In genomic region chr4:7241587-7242125, GRCh38 we compare ENCODE assay signal across 32 cellular contexts. TPM values are rescaled to one million over a fixed set of nuclear protein-coding genes. Genes with fewer than 3 reads are reported as not detected.
"Had no signal": no experiment of that assay in that cellular context is flagged by ENCODE, and none has a peak within 500 bp of the region (broad histone marks: within the 10 kb centered on the region; RNA-seq: fewer than 3 reads in every experiment).

No MANE protein-coding gene starts in this region.

- DNase-seq: activated B cell treated with CpG ODN at 0.5 μM for 24 hours; activated CD4-positive, alpha-beta T cell treated with anti-CD3 and anti-CD28 coated beads for 36 hours; activated CD8-positive, alpha-beta memory T cell treated with anti-CD3 and anti-CD28 coated beads, Interleukin-2, amount 10 ng/mL, durations not matched to agents 7 days and 5 days; activated CD8-positive, alpha-beta T cell treated with anti-CD3 and anti-CD28 coated beads, Interleukin-2, amount 10 ng/mL, durations not matched to agents 7 days and 5 days; activated naive CD8-positive, alpha-beta T cell treated with anti-CD3 and anti-CD28 coated beads, Interleukin-2, amount 50 U/mL, for 24 hours; activated T-cell treated with anti-CD3 and anti-CD28 coated beads, Interleukin-2, amount 50 U/mL, for 48 hours; amygdala; central memory CD4-positive, alpha-beta T cell; endodermal cell; foreskin melanocyte; left colon; mammary epithelial cell; nephron progenitor cell; nucleus accumbens; pancreas; retina; stimulated activated CD4-positive, alpha-beta T cell treated with anti-CD3 and anti-CD28 coated beads, Interleukin-12 subunit alpha, Interleukin-12 subunit beta, amount 100 ng/mL, for 4 hours; stimulated activated CD4-positive, alpha-beta T cell treated with anti-CD3 and anti-CD28 coated beads, Interleukin-4, amount 100 ng/mL, for 24 hours; T-helper 2 cell; upper lobe of left lung had no signal

- FAIRE-seq: keratinocyte, pancreas had no signal

- H3K4me3 Mint-ChIP-seq: activated B cell treated with CpG ODN at 0.5 μM for 24 hours; activated CD4-positive, alpha-beta T cell treated with anti-CD3 and anti-CD28 coated beads for 36 hours; activated CD8-positive, alpha-beta memory T cell treated with anti-CD3 and anti-CD28 coated beads, Interleukin-2, amount 10 ng/mL, durations not matched to agents 7 days and 5 days; activated CD8-positive, alpha-beta T cell treated with anti-CD3 and anti-CD28 coated beads, Interleukin-2, amount 10 ng/mL, durations not matched to agents 7 days and 5 days; activated naive CD4-positive, alpha-beta T cell treated with anti-CD3 and anti-CD28 coated beads, Interleukin-2, amount 50 U/mL, for 24 hours; activated naive CD8-positive, alpha-beta T cell treated with anti-CD3 and anti-CD28 coated beads, Interleukin-2, amount 50 U/mL, for 24 hours; dendritic cell treated with granulocyte-macrophage colony-stimulating factor and Interleukin-4, amounts not matched to agents 40 ng/mL and 50 ng/mL, for 4 days; endodermal cell; nephron progenitor cell; stimulated activated effector memory CD8-positive, alpha-beta T cell treated with anti-CD3 and anti-CD28 coated beads, Interleukin-12 subunit alpha, Interleukin-12 subunit beta, amount 100 ng/mL, for 72 hours; stimulated activated naive CD8-positive, alpha-beta T cell treated with anti-CD3 and anti-CD28 coated beads, Interleukin-15, Interleukin-2, amounts not matched to agents 100 ng/mL and 50 ng/mL, for 24 hours had no signal

- H3K36me3 Mint-ChIP-seq: activated CD8-positive, alpha-beta memory T cell treated with anti-CD3 and anti-CD28 coated beads, Interleukin-2, amount 10 ng/mL, durations not matched to agents 7 days and 5 days; stimulated activated effector memory CD8-positive, alpha-beta T cell treated with anti-CD3 and anti-CD28 coated beads, Interleukin-12 subunit alpha, Interleukin-12 subunit beta, amount 100 ng/mL, for 72 hours had no signal

- H3K27ac Mint-ChIP-seq: activated B cell treated with CpG ODN at 0.5 μM for 24 hours; activated CD4-positive, alpha-beta T cell treated with anti-CD3 and anti-CD28 coated beads for 36 hours; activated CD8-positive, alpha-beta memory T cell treated with anti-CD3 and anti-CD28 coated beads, Interleukin-2, amount 10 ng/mL, durations not matched to agents 7 days and 5 days; activated CD8-positive, alpha-beta T cell treated with anti-CD3 and anti-CD28 coated beads, Interleukin-2, amount 10 ng/mL, durations not matched to agents 7 days and 5 days; activated naive CD4-positive, alpha-beta T cell treated with anti-CD3 and anti-CD28 coated beads, Interleukin-2, amount 50 U/mL, for 24 hours; activated naive CD8-positive, alpha-beta T cell treated with anti-CD3 and anti-CD28 coated beads, Interleukin-2, amount 50 U/mL, for 24 hours; activated T-helper 2 cell treated with anti-CD3 and anti-CD28 coated beads, Interferon-gamma antibody, Interleukin-2, Interleukin-4, amounts not matched to agents 10 μg/mL and 5 μg/mL and 100 μg/mL, durations not matched to agents 14 hours and 24 hours and 36 hours; dendritic cell treated with granulocyte-macrophage colony-stimulating factor and Interleukin-4, amounts not matched to agents 40 ng/mL and 50 ng/mL, for 4 days; endodermal cell; nephron progenitor cell; stimulated activated naive CD8-positive, alpha-beta T cell treated with anti-CD3 and anti-CD28 coated beads, Interleukin-15, Interleukin-2, amounts not matched to agents 100 ng/mL and 50 ng/mL, for 24 hours had no signal

- H3K27me3 Mint-ChIP-seq: activated CD8-positive, alpha-beta memory T cell treated with anti-CD3 and anti-CD28 coated beads, Interleukin-2, amount 10 ng/mL, durations not matched to agents 7 days and 5 days; activated naive CD4-positive, alpha-beta T cell treated with anti-CD3 and anti-CD28 coated beads, Interleukin-2, amount 50 U/mL, for 24 hours had no signal

- H3K4me3 ChIP-seq: breast epithelium, pancreas, prostate gland, skin epidermis, thoracic aorta, upper lobe of left lung had no signal

- H3K4me1 ChIP-seq: breast epithelium, pancreas, prostate gland had no signal

- H3K9me3 Mint-ChIP-seq: activated naive CD4-positive, alpha-beta T cell treated with anti-CD3 and anti-CD28 coated beads, Interleukin-2, amount 50 U/mL, for 24 hours; activated naive CD8-positive, alpha-beta T cell treated with anti-CD3 and anti-CD28 coated beads, Interleukin-2, amount 50 U/mL, for 24 hours; endodermal cell; nephron progenitor cell; stimulated activated naive CD8-positive, alpha-beta T cell treated with anti-CD3 and anti-CD28 coated beads, Interleukin-15, Interleukin-2, amounts not matched to agents 100 ng/mL and 50 ng/mL, for 24 hours had no signal

- H3K4me1 Mint-ChIP-seq: activated B cell treated with CpG ODN at 0.5 μM for 24 hours; activated CD4-positive, alpha-beta T cell treated with anti-CD3 and anti-CD28 coated beads for 36 hours; activated CD8-positive, alpha-beta memory T cell treated with anti-CD3 and anti-CD28 coated beads, Interleukin-2, amount 10 ng/mL, durations not matched to agents 7 days and 5 days; activated naive CD4-positive, alpha-beta T cell treated with anti-CD3 and anti-CD28 coated beads, Interleukin-2, amount 50 U/mL, for 24 hours; activated naive CD8-positive, alpha-beta T cell treated with anti-CD3 and anti-CD28 coated beads, Interleukin-2, amount 50 U/mL, for 24 hours; stimulated activated effector memory CD8-positive, alpha-beta T cell treated with anti-CD3 and anti-CD28 coated beads, Interleukin-12 subunit alpha, Interleukin-12 subunit beta, amount 100 ng/mL, for 72 hours had no signal

- ATAC-seq: activated CD4-positive, alpha-beta T cell treated with anti-CD3 and anti-CD28 coated beads for 36 hours; activated CD8-positive, alpha-beta memory T cell treated with anti-CD3 and anti-CD28 coated beads, Interleukin-2, amount 10 ng/mL, durations not matched to agents 7 days and 5 days; activated CD8-positive, alpha-beta T cell treated with anti-CD3 and anti-CD28 coated beads, Interleukin-2, amount 10 ng/mL, durations not matched to agents 7 days and 5 days; activated naive CD8-positive, alpha-beta T cell treated with anti-CD3 and anti-CD28 coated beads, Interleukin-2, amount 50 U/mL, for 24 hours; esophagus mucosa; left colon; pancreas; sciatic nerve; stimulated activated effector memory CD8-positive, alpha-beta T cell treated with anti-CD3 and anti-CD28 coated beads, Interleukin-12 subunit alpha, Interleukin-12 subunit beta, amount 100 ng/mL, for 72 hours had no signal

- H3K36me3 ChIP-seq: breast epithelium, pancreas, prostate gland, thoracic aorta, upper lobe of left lung had no signal

- H3K9me3 ChIP-seq: pancreas, prostate gland, upper lobe of left lung had no signal

- H3K27me3 ChIP-seq: breast epithelium, pancreas, upper lobe of left lung had no signal

- H3K27ac ChIP-seq: breast epithelium, pancreas, prostate gland, skin epidermis, thoracic aorta, upper lobe of left lung had no signal

RNA-seq across cellular contexts. Expression of gene SORCS2, which starts 49.3 kb away (rescaled TPM):
- total RNA-seq: activated B cell treated with CpG ODN at 0.5 μM for 24 hours; activated CD8-positive, alpha-beta T cell treated with anti-CD3 and anti-CD28 coated beads, Interleukin-2, amount 10 ng/mL, durations not matched to agents 7 days and 5 days had no signal
